18 cellular contexts compared by ENCODE assay signal in the genomic region with DNA sequence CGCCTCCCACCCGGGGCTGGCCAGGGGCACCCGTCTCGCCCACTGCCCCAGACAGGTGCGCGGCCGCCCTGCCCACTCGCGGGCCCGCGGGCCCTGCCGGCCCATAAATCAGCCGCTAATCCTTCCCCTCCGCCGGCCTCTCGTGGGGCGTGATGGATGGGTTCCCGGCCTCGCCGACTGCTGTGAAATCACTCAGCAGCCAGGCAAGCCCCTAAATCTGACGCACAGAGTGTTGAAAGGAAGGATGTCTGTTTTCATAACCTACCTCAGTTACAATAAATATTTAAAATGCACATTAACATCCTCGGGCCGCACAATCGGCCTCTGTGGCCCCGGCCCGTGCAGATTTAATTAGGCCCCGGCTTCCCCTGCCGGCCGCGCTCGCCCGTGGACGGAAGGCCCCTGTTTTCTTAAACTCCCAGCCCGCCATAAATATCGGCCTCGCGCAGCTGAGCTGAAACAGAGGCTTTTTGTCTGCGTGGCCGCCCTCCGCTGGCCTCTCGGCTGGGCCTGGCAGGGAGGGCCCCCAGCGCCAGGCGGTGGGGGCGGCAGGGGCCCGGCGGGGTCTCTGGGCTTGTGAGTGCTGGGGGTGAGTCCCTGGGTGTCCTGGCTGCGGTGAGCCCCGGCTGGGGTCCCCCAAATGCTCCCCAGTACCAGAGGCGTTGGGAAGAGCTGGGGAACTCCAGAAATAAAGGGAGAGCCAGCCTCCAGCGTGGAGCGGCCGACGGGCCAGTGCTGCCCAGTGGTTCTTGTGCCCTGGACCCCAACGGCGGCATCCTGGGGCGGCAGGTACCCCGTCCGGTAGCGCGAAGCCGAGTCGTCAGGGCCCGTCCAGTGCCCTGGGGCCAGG.
DNase-seq lines count a peak whose midpoint lies in the region; ATAC-seq, FAIRE-seq and TF ChIP-seq lines count a peak whose summit lies in the region.
"Had no signal": no experiment of that assay in that cellular context is flagged by ENCODE, and none has a peak within 500 bp of the region (broad histone marks: within the 10 kb centered on the region; RNA-seq: fewer than 3 reads in every experiment).

No MANE protein-coding gene starts in this region.

- no peak overlapping the region for H3K4ac ChIP-seq in mesendoderm (ENCODE audit: low read depth, low read length)

- no peaks in the 10 kb centered on the region for H3K4me1 Mint-ChIP-seq in GM23338
- H3K4me1 Mint-ChIP-seq: activated CD4-positive, alpha-beta T cell treated with anti-CD3 and anti-CD28 coated beads, Interleukin-2, amount 10 ng/mL, durations not matched to agents 24 days and 14 days; CD4-positive, CD25-positive, alpha-beta regulatory T cell; naive thymus-derived CD8-positive, alpha-beta T cell had no signal

- H3K79me2 ChIP-seq in GM23338 (replicated peaks; ENCODE audit: insufficient read depth) (no peaks in the 10 kb centered on the region), mesendoderm (ENCODE audit: control insufficient read depth, insufficient read depth, low read length) (no peaks in the 10 kb centered on the region)

- H4K5ac ChIP-seq in mesendoderm (ENCODE audit: low read length): no peak overlapping the region

- H3K27ac ChIP-seq in GM23338 (ENCODE audit: low read depth): no peak overlapping the region
- H3K27ac ChIP-seq in caudate nucleus (ENCODE audit: low read depth, low read length): peak overlapping the region; percentile 67
- no peak overlapping the region for H3K27ac ChIP-seq in kidney (ENCODE audit: low read depth in 2 of 2, low read length in 2 of 2)
- no peak overlapping the region for H3K27ac ChIP-seq in psoas muscle
- no peak overlapping the region for H3K27ac ChIP-seq in breast epithelium
- no peak overlapping the region for H3K27ac ChIP-seq in mesendoderm (ENCODE audit: low read depth, low read length)
- H3K27ac ChIP-seq: esophagus muscularis mucosa, suprapubic skin had no signal

- H3K4me3 ChIP-seq in GM23338 (no peak overlapping the region), kidney (ENCODE audit: low read length in 2 of 2) (no peak overlapping the region), psoas muscle (no peak overlapping the region), breast epithelium (no peak overlapping the region), mesendoderm (ENCODE audit: low read length) (no peak overlapping the region)
- H3K4me3 ChIP-seq: esophagus muscularis mucosa, suprapubic skin had no signal

- no peak for DNase-seq in GM23338 (ENCODE audit: low spot score)
- peak in 30 of 61 donors; percentile 3 to 56 (median 24) for DNase-seq in caudate nucleus (lab: John Stamatoyannopoulos, UW)
- peak; percentile 57 for DNase-seq in kidney
- peak; percentile 5 to 45 for DNase-seq in psoas muscle
- no peak for DNase-seq in breast epithelium (ENCODE audit: low spot score in 2 of 2)
- no peak for DNase-seq in mesendoderm
- DNase-seq in activated CD4-positive, alpha-beta T cell treated with anti-CD3 and anti-CD28 coated beads, Interleukin-2, amount 50 U/mL, for 4 hours: no peak
- DNase-seq in DMS153 treated with DMSO at 0.1 percent for 48 hours (lab: John Stamatoyannopoulos, UW; ENCODE audit: unreplicated experiment): no peak
- DNase-seq: activated CD4-positive, alpha-beta T cell treated with anti-CD3 and anti-CD28 coated beads, Interleukin-2, amount 10 ng/mL, durations not matched to agents 24 days and 14 days; activated CD8-positive, alpha-beta memory T cell treated with anti-CD3 and anti-CD28 coated beads, Interleukin-2, amount 50 U/mL, for 4 hours; activated effector memory CD4-positive, alpha-beta T cell treated with anti-CD3 and anti-CD28 coated beads, Interleukin-2, amount 50 U/mL, for 16 hours; CD4-positive, CD25-positive, alpha-beta regulatory T cell; DMS153; HFFc6; NCI-H2029 had no signal

- H3K27ac Mint-ChIP-seq in GM23338: no peak overlapping the region
- H3K27ac Mint-ChIP-seq: activated CD4-positive, alpha-beta T cell treated with anti-CD3 and anti-CD28 coated beads, Interleukin-2, amount 10 ng/mL, durations not matched to agents 24 days and 14 days; CD4-positive, CD25-positive, alpha-beta regulatory T cell; HFFc6; naive thymus-derived CD8-positive, alpha-beta T cell had no signal

- H3K18ac ChIP-seq in mesendoderm (ENCODE audit: low read length): no peak overlapping the region

- FAIRE-seq in kidney (lab: Jason Lieb, UNC): no peak

- peak overlapping the region; percentile 69; the same call in 1 of the 2 replicates for H2AFZ ChIP-seq in GM23338

- no peak; the same call in 2 of the 3 replicates for ATAC-seq in GM23338
- ATAC-seq in psoas muscle: no peak
- ATAC-seq: naive thymus-derived CD8-positive, alpha-beta T cell had no signal

- H2BK15ac ChIP-seq in mesendoderm (replicated peaks; ENCODE audit: low read depth): no peak overlapping the region

- TF ChIP-seq CTCF in GM23338 (conservative IDR thresholded peaks at IDR 0.05; ENCODE audit: low read depth in 2 of 2): no peak
- no peak for TF ChIP-seq CTCF in kidney (IDR thresholded peaks at IDR 0.05; ENCODE audit: borderline replicate concordance, extremely low read depth, insufficient read depth)
- no peak for TF ChIP-seq CTCF in psoas muscle (IDR thresholded peaks at IDR 0.05)
- TF ChIP-seq CTCF in breast epithelium (IDR thresholded peaks at IDR 0.05): no peak

- H3K9me2 ChIP-seq in GM23338 (ENCODE audit: insufficient read depth): no peaks in the 10 kb centered on the region

- no peaks in the 10 kb centered on the region for H3K9me3 ChIP-seq in kidney (ENCODE audit: control insufficient read depth in 1 of 2, low read length in 2 of 2)
- H3K9me3 ChIP-seq in psoas muscle: no peaks in the 10 kb centered on the region
- H3K9me3 ChIP-seq in breast epithelium: no peaks in the 10 kb centered on the region
- H3K9me3 ChIP-seq: esophagus muscularis mucosa, suprapubic skin had no signal

- intact Hi-C loops in kidney (cut with DNase I): no loop called here
- intact Hi-C loops in psoas muscle (cut with DNase I): no loop called here
- intact Hi-C loops in breast epithelium (cut with DNase I; ENCODE audit: low total_unique reads): no loop called here

- H3K9ac ChIP-seq in kidney (ENCODE audit: low read length in 2 of 2): no peak overlapping the region
- H3K9ac ChIP-seq in mesendoderm (ENCODE audit: low read length): no peak overlapping the region

- H2BK5ac ChIP-seq in mesendoderm (ENCODE audit: low read length): no peak overlapping the region

- TF ChIP-seq POLR2A in breast epithelium (IDR thresholded peaks at IDR 0.05): no peak

- H2BK120ac ChIP-seq in mesendoderm (ENCODE audit: low read depth, low read length): no peak overlapping the region

- H4K8ac ChIP-seq in mesendoderm (ENCODE audit: low read depth, low read length): no peak overlapping the region

- WGBS in psoas muscle, 3 donors: 35 to 40% (median 35%) methylated on average over 62 to 63 of the region's 63 CpGs
- no CpG with 5 or more reads among the region's 63 CpGs for WGBS in mesendoderm (ENCODE audit: extremely low coverage, insufficient coverage, low lambda C conversion rate)

- H2AK5ac ChIP-seq in mesendoderm (ENCODE audit: low read length): no peak overlapping the region

- no peak overlapping the region for H3K4me2 ChIP-seq in GM23338
- H3K4me2 ChIP-seq in mesendoderm (ENCODE audit: low read length): no peak overlapping the region

- no peaks in the 10 kb centered on the region for H4K20me1 ChIP-seq in GM23338 (replicated peaks; ENCODE audit: insufficient read depth)

- H3F3A ChIP-seq in GM23338 (replicated peaks; ENCODE audit: low read depth): no peaks in the 10 kb centered on the region

- no peak overlapping the region for H3K56ac ChIP-seq in mesendoderm (ENCODE audit: low read length)

- H3K27me3 ChIP-seq in GM23338 (ENCODE audit: insufficient read depth): no peaks in the 10 kb centered on the region
- H3K27me3 ChIP-seq in psoas muscle (ENCODE audit: insufficient read depth in 3 of 3, low read length in 2 of 3): peaks cover 0 to 65% (median 23%) of the 10 kb centered on the region in 3 donors
- peaks cover 0 to 69% of the 10 kb centered on the region in 2 donors for H3K27me3 ChIP-seq in breast epithelium
- H3K27me3 ChIP-seq in mesendoderm (ENCODE audit: insufficient read depth, low read length, poor library complexity): no peaks in the 10 kb centered on the region

- no peaks in the 10 kb centered on the region for H3K4me1 ChIP-seq in GM23338 (ENCODE audit: insufficient read depth)
- H3K4me1 ChIP-seq in kidney (ENCODE audit: control insufficient read depth in 1 of 2, insufficient read depth in 1 of 2, low read depth in 1 of 2, low read length in 2 of 2): peaks cover 0 to 4% of the 10 kb centered on the region in 2 donors
- H3K4me1 ChIP-seq in psoas muscle: no peaks in the 10 kb centered on the region
- no peaks in the 10 kb centered on the region for H3K4me1 ChIP-seq in breast epithelium
- no peaks in the 10 kb centered on the region for H3K4me1 ChIP-seq in mesendoderm (ENCODE audit: control insufficient read depth, low read depth, low read length)
- H3K4me1 ChIP-seq: suprapubic skin had no signal

- H3K27me3 Mint-ChIP-seq in GM23338 (ENCODE audit: insufficient read depth, low read depth, poor library complexity): peaks cover 8% of the 10 kb centered on the region

- H3K9me3 Mint-ChIP-seq in GM23338: no peaks in the 10 kb centered on the region; the same call in 2 of the 3 replicates
- H3K9me3 Mint-ChIP-seq: activated CD4-positive, alpha-beta T cell treated with anti-CD3 and anti-CD28 coated beads, Interleukin-2, amount 10 ng/mL, durations not matched to agents 24 days and 14 days; CD4-positive, CD25-positive, alpha-beta regulatory T cell; HFFc6; naive thymus-derived CD8-positive, alpha-beta T cell had no signal

- no peak overlapping the region for H3K4me3 Mint-ChIP-seq in GM23338
- H3K4me3 Mint-ChIP-seq: activated CD4-positive, alpha-beta T cell treated with anti-CD3 and anti-CD28 coated beads, Interleukin-2, amount 10 ng/mL, durations not matched to agents 24 days and 14 days; CD4-positive, CD25-positive, alpha-beta regulatory T cell; HFFc6; naive thymus-derived CD8-positive, alpha-beta T cell had no signal

- H3K36me3 Mint-ChIP-seq in GM23338 (ENCODE audit: low read depth): no peaks in the 10 kb centered on the region
- H3K36me3 Mint-ChIP-seq: CD4-positive, CD25-positive, alpha-beta regulatory T cell; naive thymus-derived CD8-positive, alpha-beta T cell had no signal

- H3K36me3 ChIP-seq in GM23338 (ENCODE audit: insufficient read depth) (no peaks in the 10 kb centered on the region), kidney (ENCODE audit: control insufficient read depth in 1 of 2, insufficient read depth in 2 of 2, low read length in 2 of 2) (no peaks in the 10 kb centered on the region), psoas muscle (ENCODE audit: insufficient read depth in 1 of 2, low read depth in 1 of 2) (no peaks in the 10 kb centered on the region), breast epithelium (no peaks in the 10 kb centered on the region), mesendoderm (ENCODE audit: control insufficient read depth, insufficient read depth, low read length) (no peaks in the 10 kb centered on the region)
- H3K36me3 ChIP-seq: esophagus muscularis mucosa, suprapubic skin had no signal

- H3K79me1 ChIP-seq in mesendoderm (ENCODE audit: low read length): no peaks in the 10 kb centered on the region

- no peak overlapping the region for H3K23ac ChIP-seq in mesendoderm (ENCODE audit: low read length)

TF ChIP-seq in GM23338, 12 proteins besides CTCF, POLR2A, EP300 and RAD21 (continues in another document):
- TF ChIP-seq ZNF114 (CRISPR knock-in tag; IDR thresholded peaks at IDR 0.05) (no peak), POLR2AphosphoS5 (IDR thresholded peaks at IDR 0.05; ENCODE audit: low read depth) (no peak), JUNB (IDR thresholded peaks at IDR 0.05; ENCODE audit: unreplicated experiment) (no peak)

Comparison
In these comparisons a context has a peak if more than half of its experiments do, and no peak if none do; other contexts are left out.
1. DNase-seq: peak in kidney (single experiment) and psoas muscle (2 of 2); none in GM23338 (single experiment), breast epithelium (0 of 2), mesendoderm (single experiment), activated CD4-positive, alpha-beta T cell treated with anti-CD3 and anti-CD28 coated beads, Interleukin-2, amount 50 U/mL, for 4 hours (0 of 2) and DMS153 treated with DMSO at 0.1 percent for 48 hours (single experiment).